In genomic region chr4:174210952-174211490, GRCh38 we compare ENCODE assay signal across 21 cellular contexts.
DNase-seq lines count a peak whose midpoint lies in the region; ATAC-seq and TF ChIP-seq lines count a peak whose summit lies in the region.
"Had no signal": no experiment of that assay in that cellular context is flagged by ENCODE, and none has a peak within 500 bp of the region (broad histone marks: within the 10 kb centered on the region; RNA-seq: fewer than 3 reads in every experiment).

No MANE protein-coding gene starts in this region.

- H3K4me2 ChIP-seq in H9 (ENCODE audit: insufficient read depth, insufficient read length, low read length): peak overlapping the region; percentile 31
- H3K4me2 ChIP-seq in SK-N-SH: 0 out of 2 replicates have a peak overlapping the region, but pooled peaks have one; percentile 12

- H3K9me2 ChIP-seq in SK-N-SH: no peaks in the 10 kb centered on the region

- H3K79me2 ChIP-seq in H9 (ENCODE audit: insufficient read depth, low read length): no peaks in the 10 kb centered on the region
- no peaks in the 10 kb centered on the region for H3K79me2 ChIP-seq in SK-N-SH (ENCODE audit: insufficient read depth)

- H3K4me1 ChIP-seq in H9 (ENCODE audit: insufficient read depth, low read length): no peaks in the 10 kb centered on the region
- peaks cover 13 to 29% of the 10 kb centered on the region in 2 experiments; a peak in 3 of 4 replicates for H3K4me1 ChIP-seq in SK-N-SH (ENCODE audit: control insufficient read depth in 1 of 2, insufficient read depth in 2 of 2, low read depth in 1 of 2, low read length in 1 of 2)

- H3K4me3 Mint-ChIP-seq in H9: no peak overlapping the region
- H3K4me3 Mint-ChIP-seq: activated CD8-positive, alpha-beta memory T cell treated with anti-CD3 and anti-CD28 coated beads, Interleukin-2, amount 10 ng/mL, durations not matched to agents 7 days and 5 days had no signal

- H3K27ac ChIP-seq in H9 (ENCODE audit: insufficient read length, low read depth, low read length) (no peak overlapping the region), SK-N-SH (ENCODE audit: low read depth in 2 of 2, low read length in 1 of 2) (peak overlapping the region; percentile 4 to 49; a peak in 3 of 4 replicates)
- H3K27ac ChIP-seq: gastroesophageal sphincter had no signal

- TF ChIP-seq CTCF in H9 (conservative IDR thresholded peaks at IDR 0.05) (no peak), SK-N-SH (IDR thresholded peaks at IDR 0.05) (no peak), fibroblast of the aortic adventitia (IDR thresholded peaks at IDR 0.05; ENCODE audit: insufficient read depth, low read length) (no peak)

- no peak overlapping the region for H2BK5ac ChIP-seq in H9 (ENCODE audit: insufficient read length, low read length)

- no peak overlapping the region for H2BK15ac ChIP-seq in H9 (ENCODE audit: low read depth, low read length)

- H2AK5ac ChIP-seq in H9 (ENCODE audit: insufficient read length, low read length): no peak overlapping the region

- DNase-seq in H9 (no peak), SK-N-SH (no peak), fibroblast of the aortic adventitia (ENCODE audit: low read depth) (peak; percentile 52), ureter (ENCODE audit: low spot score) (no peak), NCI-H2171 (lab: John Stamatoyannopoulos, UW) (no peak)
- no peak for DNase-seq in activated naive CD4-positive, alpha-beta T cell treated with anti-CD3 and anti-CD28 coated beads, Interleukin-2, amount 50 U/mL, for 72 hours (ENCODE audit: low spot score in 2 of 2)
- DNase-seq: activated CD4-positive, alpha-beta T cell treated with anti-CD3 and anti-CD28 coated beads for 4 hours; activated CD8-positive, alpha-beta memory T cell treated with anti-CD3 and anti-CD28 coated beads, Interleukin-2, amount 10 ng/mL, durations not matched to agents 7 days and 5 days; AML-193; DMS53; erythroblast; KG1; kidney; NCI-H1694 treated with DMSO at 0.1 percent for 48 hours; NCI-H748 treated with DMSO at 0.1 percent for 48 hours; stimulated activated CD4-positive, alpha-beta T cell treated with anti-CD3 and anti-CD28 coated beads, Interleukin-1b, Interleukin-23, amount 100 ng/mL, for 48 hours; stimulated activated naive B cell treated with anti-CD40 and anti-IgM and Interleukin-4, amounts not matched to agents 10 μg/mL and 1 μg/mL and 100 μg/mL, for 72 hours had no signal

- no peaks in the 10 kb centered on the region for H3K36me3 Mint-ChIP-seq in H9 (ENCODE audit: insufficient read depth in 1 of 3, low read depth in 3 of 3)
- peaks cover 17 to 18% of the 10 kb centered on the region in 2 donors for H3K36me3 Mint-ChIP-seq in activated naive CD4-positive, alpha-beta T cell treated with anti-CD3 and anti-CD28 coated beads, Interleukin-2, amount 50 U/mL, for 72 hours
- H3K36me3 Mint-ChIP-seq: activated CD8-positive, alpha-beta memory T cell treated with anti-CD3 and anti-CD28 coated beads, Interleukin-2, amount 10 ng/mL, durations not matched to agents 7 days and 5 days; stimulated activated naive B cell treated with anti-CD40 and anti-IgM and Interleukin-4, amounts not matched to agents 10 μg/mL and 1 μg/mL and 100 μg/mL, for 72 hours had no signal

- H3K14ac ChIP-seq in H9 (ENCODE audit: insufficient read depth, low read length): no peak overlapping the region

- H3K9ac ChIP-seq in H9 (ENCODE audit: extremely low read depth, insufficient read length, low read length): no peak overlapping the region
- no peak overlapping the region for H3K9ac ChIP-seq in SK-N-SH

- H3K27me3 Mint-ChIP-seq in H9 (ENCODE audit: low read depth): peaks cover 85% of the 10 kb centered on the region

- no peak for ATAC-seq in GM21723 (IDR thresholded peaks at IDR 0.05; ENCODE audit: unreplicated experiment)
- ATAC-seq in activated naive CD4-positive, alpha-beta T cell treated with anti-CD3 and anti-CD28 coated beads, Interleukin-2, amount 50 U/mL, for 72 hours: no peak
- ATAC-seq: activated CD8-positive, alpha-beta memory T cell treated with anti-CD3 and anti-CD28 coated beads, Interleukin-2, amount 10 ng/mL, durations not matched to agents 7 days and 5 days; gastroesophageal sphincter; stimulated activated naive B cell treated with anti-CD40 and anti-IgM and Interleukin-4, amounts not matched to agents 10 μg/mL and 1 μg/mL and 100 μg/mL, for 72 hours had no signal

- no peak overlapping the region for H4K5ac ChIP-seq in H9 (ENCODE audit: insufficient read length, low read depth, low read length)

- H3K23ac ChIP-seq in H9 (ENCODE audit: insufficient read length, low read depth, low read length): no peak overlapping the region

- CTCF ChIA-PET in SK-N-SH (lab: Yijun Ruan, JAX): interaction anchor here (0.7 to 1.5 kb wide), 7 partner anchors 10 to 696 kb away, joined by 3 to 5 read pairs (median 3); no protein-coding TSS in a partner anchor

- no peak overlapping the region for H4K91ac ChIP-seq in H9 (ENCODE audit: insufficient read length, low read depth, low read length)

- H2BK120ac ChIP-seq in H9 (ENCODE audit: low read depth, low read length, poor library complexity, severe bottlenecking): no peak overlapping the region

- no peak overlapping the region for H3T11ph ChIP-seq in H9 (ENCODE audit: low read length)

- no peak for TF ChIP-seq EP300 in SK-N-SH (IDR thresholded peaks at IDR 0.05; ENCODE audit: borderline replicate concordance in 1 of 2, low read depth in 1 of 2, low read length in 1 of 2)

- H3K23me2 ChIP-seq in H9 (ENCODE audit: insufficient read length, low read depth, low read length, poor library complexity, severe bottlenecking): peaks cover 7% of the 10 kb centered on the region

- no peaks in the 10 kb centered on the region for H3K36me3 ChIP-seq in SK-N-SH (replicated peaks in 1 of 2; ENCODE audit: control insufficient read depth in 1 of 2, insufficient read depth in 2 of 2, low read length in 1 of 2)
- H3K36me3 ChIP-seq: gastroesophageal sphincter had no signal

- H2AFZ ChIP-seq in H9 (ENCODE audit: low read length) (no peak overlapping the region), SK-N-SH (ENCODE audit: low read depth) (peak overlapping the region; percentile 66; the same call in 1 of the 2 replicates)

- H3K9me3 Mint-ChIP-seq in H9: peaks cover 3 to 4% of the 10 kb centered on the region in 2 experiments; a peak in 2 of 5 replicates
- H3K9me3 Mint-ChIP-seq in activated naive CD4-positive, alpha-beta T cell treated with anti-CD3 and anti-CD28 coated beads, Interleukin-2, amount 50 U/mL, for 72 hours: no peaks in the 10 kb centered on the region
- H3K9me3 Mint-ChIP-seq: activated T-helper 2 cell treated with anti-CD3 and anti-CD28 coated beads, Interferon-gamma antibody, Interleukin-2, Interleukin-4, amounts not matched to agents 10 μg/mL and 5 μg/mL and 100 μg/mL, durations not matched to agents 14 hours and 24 hours and 36 hours had no signal

- H4K8ac ChIP-seq in H9 (replicated peaks; ENCODE audit: insufficient read length, low read depth, low read length): no peak overlapping the region

- POLR2A ChIA-PET in SK-N-SH (lab: Yijun Ruan, JAX): interaction anchor here (0.6 to 1.6 kb wide), 2 partner anchors 52 to 696 kb away, joined by 3 to 5 read pairs; no protein-coding TSS in a partner anchor

- H3K4me1 Mint-ChIP-seq in H9: peaks cover 29 to 31% of the 10 kb centered on the region in 2 experiments

- H3K4ac ChIP-seq in H9 (ENCODE audit: low read depth, low read length): no peak overlapping the region

- H3K79me1 ChIP-seq in H9 (ENCODE audit: insufficient read depth, low read depth, low read length, poor library complexity, severe bottlenecking): no peaks in the 10 kb centered on the region

- TF ChIP-seq RAD21 in SK-N-SH (IDR thresholded peaks at IDR 0.05; ENCODE audit: low read length): no peak

- H3K4me3 ChIP-seq in SK-N-SH (ENCODE audit: low read depth in 2 of 2, low read length in 1 of 2) (no peak overlapping the region), fibroblast of the aortic adventitia (ENCODE audit: low read depth, low read length) (peak overlapping the region; percentile 57)
- H3K4me3 ChIP-seq: gastroesophageal sphincter had no signal

- H3K9me3 ChIP-seq in H9 (ENCODE audit: control insufficient read depth, low read depth, low read length) (no peaks in the 10 kb centered on the region), SK-N-SH (no peaks in the 10 kb centered on the region)
- H3K9me3 ChIP-seq: gastroesophageal sphincter had no signal

- no peaks in the 10 kb centered on the region for H4K20me1 ChIP-seq in H9 (ENCODE audit: control insufficient read depth, insufficient read depth, insufficient read length)
- no peaks in the 10 kb centered on the region for H4K20me1 ChIP-seq in SK-N-SH (ENCODE audit: insufficient read depth)

- no peak overlapping the region for H3K27ac Mint-ChIP-seq in H9
- H3K27ac Mint-ChIP-seq in activated naive CD4-positive, alpha-beta T cell treated with anti-CD3 and anti-CD28 coated beads, Interleukin-2, amount 50 U/mL, for 72 hours: no peak overlapping the region
- H3K27ac Mint-ChIP-seq: activated CD8-positive, alpha-beta memory T cell treated with anti-CD3 and anti-CD28 coated beads, Interleukin-2, amount 10 ng/mL, durations not matched to agents 7 days and 5 days; activated T-helper 2 cell treated with anti-CD3 and anti-CD28 coated beads, Interferon-gamma antibody, Interleukin-2, Interleukin-4, amounts not matched to agents 10 μg/mL and 5 μg/mL and 100 μg/mL, durations not matched to agents 14 hours and 24 hours and 36 hours; progenitor cell of endocrine pancreas; stimulated activated naive B cell treated with anti-CD40 and anti-IgM and Interleukin-4, amounts not matched to agents 10 μg/mL and 1 μg/mL and 100 μg/mL, for 72 hours had no signal

- H3K27me3 ChIP-seq in H9 (ENCODE audit: insufficient read depth, low read length) (peaks cover 48% of the 10 kb centered on the region), SK-N-SH (ENCODE audit: insufficient read depth) (no peaks in the 10 kb centered on the region)

- H3F3A ChIP-seq in SK-N-SH (replicated peaks; ENCODE audit: insufficient read depth): peaks cover 9% of the 10 kb centered on the region

- no CpG with 5 or more reads among the region's 6 CpGs for WGBS in H9 (ENCODE audit: extremely low coverage, insufficient read length, low lambda C conversion rate)
- 82% methylated on average over 6 of the region's 6 CpGs for WGBS in SK-N-SH (ENCODE audit: low lambda C conversion rate)

- H2BK20ac ChIP-seq in H9 (ENCODE audit: low read depth, low read length, poor library complexity, severe bottlenecking): no peak overlapping the region

- H3K18ac ChIP-seq in H9 (ENCODE audit: insufficient read length, low read depth, low read length): no peak overlapping the region

- H3K56ac ChIP-seq in H9 (ENCODE audit: insufficient read length, low read depth, low read length): no peak overlapping the region

- H2BK12ac ChIP-seq in H9 (ENCODE audit: insufficient read length, low read depth, low read length): no peak overlapping the region
